Comparison of ENCODE assay signal across 8 cellular contexts in genomic region chr9:69180670-69181069, GRCh38. TPM values are rescaled to one million over a fixed set of nuclear protein-coding genes. Genes with fewer than 3 reads are reported as not detected.
DNase-seq lines count a peak whose midpoint lies in the region; ATAC-seq and TF ChIP-seq lines count a peak whose summit lies in the region.

No MANE protein-coding gene starts in this region.

- H3K4me3 ChIP-seq in Caco-2 (ENCODE audit: low read depth, low read length) (no peak overlapping the region), fibroblast of the aortic adventitia (ENCODE audit: low read depth, low read length) (peak overlapping the region; percentile 18), skeletal muscle satellite cell (ENCODE audit: low read length) (no peak overlapping the region)

- no peaks in the 10 kb centered on the region for H3K36me3 ChIP-seq in Caco-2 (ENCODE audit: control insufficient read depth, insufficient read depth, low read length)
- H3K36me3 ChIP-seq in skeletal muscle satellite cell (ENCODE audit: insufficient read depth, low read length) = peaks cover 5% of the 10 kb centered on the region

- DNase-seq in Caco-2 (peak; percentile 7 to 37), LoVo (ENCODE audit: low spot score) (peak; percentile 89), activated T-cell treated with anti-CD3 and anti-CD28 coated beads for 48 hours (ENCODE audit: low read depth) (peak; percentile 30), fibroblast of the aortic adventitia (ENCODE audit: low read depth) (peak; percentile 97), NCI-H345 (lab: John Stamatoyannopoulos, UW) (no peak), NCI-H1092 treated with DMSO at 0.1 percent for 48 hours (lab: John Stamatoyannopoulos, UW) (no peak)

- peaks cover 14% of the 10 kb centered on the region for H3K4me1 Mint-ChIP-seq in Caco-2 (ENCODE audit: low read depth, unreplicated experiment)

- H3K27me3 ChIP-seq in Caco-2 (replicated peaks; ENCODE audit: control insufficient read depth, insufficient read depth, low read length) = no peaks in the 10 kb centered on the region
- no peaks in the 10 kb centered on the region for H3K27me3 ChIP-seq in skeletal muscle satellite cell (ENCODE audit: control insufficient read depth, insufficient read depth, low read length)

- H3K9me3 Mint-ChIP-seq in Caco-2 (ENCODE audit: unreplicated experiment) = no peaks in the 10 kb centered on the region

- ATAC-seq in HG03571 (IDR thresholded peaks at IDR 0.05; ENCODE audit: unreplicated experiment) = no peak

- peaks cover 15% of the 10 kb centered on the region for H3K36me3 Mint-ChIP-seq in Caco-2 (ENCODE audit: insufficient read depth, unreplicated experiment)

- BruUV-seq in Caco-2 (replicated peaks; lab: Mats Ljungman, UMichigan) = no TSS peak

- CTCF ChIA-PET in Caco-2 (lab: Charles Lee) = interaction anchor here (0.7 to 1.4 kb wide), 2 partner anchors 12 to 22 kb away, joined by 3 to 7 read pairs; no protein-coding TSS in a partner anchor

- H3K4me2 ChIP-seq in skeletal muscle satellite cell (ENCODE audit: low read length) = peak overlapping the region; percentile 52

- no peak overlapping the region for H3K27ac Mint-ChIP-seq in Caco-2 (ENCODE audit: unreplicated experiment)

- TF ChIP-seq CTCF in Caco-2 (IDR thresholded peaks at IDR 0.05; ENCODE audit: insufficient read depth in 1 of 2, low read depth in 1 of 2, low read length in 1 of 2, severe bottlenecking in 1 of 2, unreplicated experiment in 1 of 2) = no peak
- TF ChIP-seq CTCF in fibroblast of the aortic adventitia (IDR thresholded peaks at IDR 0.05; ENCODE audit: insufficient read depth, low read length) = no peak

- intact Hi-C loops in Caco-2 (cut with micrococcal nuclease; ENCODE audit: unreplicated experiment) = no loop called here

- H3K4me1 ChIP-seq in Caco-2 (no peaks in the 10 kb centered on the region), skeletal muscle satellite cell (ENCODE audit: control insufficient read depth, insufficient read depth, low read length) (peaks cover 36% of the 10 kb centered on the region)

- no peaks in the 10 kb centered on the region for H3K27me3 Mint-ChIP-seq in Caco-2 (ENCODE audit: insufficient read depth, unreplicated experiment)

- POLR2A ChIA-PET in Caco-2 (lab: Charles Lee) = no interaction called here

- H3K4me3 Mint-ChIP-seq in Caco-2 (ENCODE audit: unreplicated experiment) = no peak overlapping the region

- no peaks in the 10 kb centered on the region for H3K9me3 ChIP-seq in Caco-2
- H3K9me3 ChIP-seq in skeletal muscle satellite cell (replicated peaks; ENCODE audit: low read length) = no peaks in the 10 kb centered on the region

- H3K9ac ChIP-seq in skeletal muscle satellite cell (ENCODE audit: low read depth, low read length) = peak overlapping the region; percentile 1

RNA-seq across cellular contexts. Expression of gene TJP2, which starts 6.6 kb away (rescaled TPM):
- total RNA-seq in Caco-2 (2022) (35.8 and 36.7 TPM in 2 replicates), fibroblast of the aortic adventitia (ENCODE audit: low replicate concordance) (61.7 and 105 TPM in 2 replicates)
- total RNA-seq in skeletal muscle satellite cell (2012; rRNA removed) = 14.6 and 34.2 TPM in 2 replicates

Comparison
In these comparisons a context has a peak if more than half of its experiments do, and no peak if none do; other contexts are left out.
1. DNase-seq: peak in Caco-2 (2 of 2), LoVo (single experiment), activated T-cell treated with anti-CD3 and anti-CD28 coated beads for 48 hours (single experiment) and fibroblast of the aortic adventitia (single experiment); none in NCI-H345 (single experiment) and NCI-H1092 treated with DMSO at 0.1 percent for 48 hours (single experiment).